15 cellular contexts compared by ENCODE assay signal in the genomic region with DNA sequence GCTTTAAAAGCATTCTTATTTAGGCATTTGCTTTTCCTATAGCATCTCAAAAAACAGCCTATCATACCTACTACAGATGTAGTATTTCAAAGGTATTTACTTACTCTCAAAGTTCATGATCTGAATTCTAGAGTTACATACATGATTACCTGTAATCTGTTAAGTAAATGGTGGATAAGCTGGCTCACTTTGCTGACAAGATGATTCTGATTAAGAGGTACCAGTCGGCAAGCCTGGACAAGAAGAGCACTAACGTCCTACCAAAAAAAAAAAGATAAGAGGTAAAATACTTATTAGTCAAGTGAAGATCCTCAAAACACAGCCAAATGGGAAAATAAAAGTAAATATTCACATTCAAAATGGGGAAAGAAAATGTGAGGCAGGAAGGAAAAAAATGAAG.
"Had no signal": no experiment of that assay in that cellular context is flagged by ENCODE, and none has a peak within 500 bp of the region (broad histone marks: within the 10 kb centered on the region; RNA-seq: fewer than 3 reads in every experiment).

No MANE protein-coding gene starts in this region.

- ATAC-seq: activated CD4-positive, CD25-positive, alpha-beta regulatory T cell treated with anti-CD3 and anti-CD28 coated beads, Interleukin-2, amount 50 U/mL, for 24 hours; activated naive CD4-positive, alpha-beta T cell treated with anti-CD3 and anti-CD28 coated beads, Interleukin-2, amount 50 U/mL, for 72 hours; left cardiac atrium; lower lobe of right lung; psoas muscle; right lobe of liver; stimulated activated naive B cell treated with anti-CD40 and anti-IgM and Interleukin-4, amounts not matched to agents 10 μg/mL and 1 μg/mL and 100 μg/mL, for 72 hours; T-cell had no signal

- H3K9me3 Mint-ChIP-seq: activated CD4-positive, alpha-beta memory T cell treated with anti-CD3 and anti-CD28 coated beads, Interleukin-2, amount 10 ng/mL, durations not matched to agents 7 days and 5 days; activated naive CD4-positive, alpha-beta T cell treated with anti-CD3 and anti-CD28 coated beads, Interleukin-2, amount 50 U/mL, for 72 hours; naive B cell; stimulated activated naive B cell treated with anti-CD40 and anti-IgM and Interleukin-4, amounts not matched to agents 10 μg/mL and 1 μg/mL and 100 μg/mL, for 72 hours; T-cell had no signal

- H3K27ac Mint-ChIP-seq: activated CD4-positive, alpha-beta memory T cell treated with anti-CD3 and anti-CD28 coated beads, Interleukin-2, amount 10 ng/mL, durations not matched to agents 7 days and 5 days; stimulated activated naive B cell treated with anti-CD40 and anti-IgM and Interleukin-4, amounts not matched to agents 10 μg/mL and 1 μg/mL and 100 μg/mL, for 72 hours; T-cell had no signal

- DNase-seq: activated CD4-positive, alpha-beta memory T cell treated with anti-CD3 and anti-CD28 coated beads, Interleukin-2, amount 10 ng/mL, durations not matched to agents 7 days and 5 days; activated CD8-positive, alpha-beta memory T cell treated with anti-CD3 and anti-CD28 coated beads, Interleukin-2, amount 50 U/mL, for 48 hours; left cardiac atrium; lower lobe of right lung; naive B cell; psoas muscle; right lobe of liver; stimulated activated naive B cell treated with anti-CD40 and anti-IgM and Interleukin-4, amounts not matched to agents 10 μg/mL and 1 μg/mL and 100 μg/mL, for 72 hours; T-cell; upper lobe of left lung had no signal

- H3K4me3 Mint-ChIP-seq: activated CD4-positive, alpha-beta memory T cell treated with anti-CD3 and anti-CD28 coated beads, Interleukin-2, amount 10 ng/mL, durations not matched to agents 7 days and 5 days had no signal

- H3K27me3 Mint-ChIP-seq: activated CD4-positive, alpha-beta memory T cell treated with anti-CD3 and anti-CD28 coated beads, Interleukin-2, amount 10 ng/mL, durations not matched to agents 7 days and 5 days; naive B cell; stimulated activated naive B cell treated with anti-CD40 and anti-IgM and Interleukin-4, amounts not matched to agents 10 μg/mL and 1 μg/mL and 100 μg/mL, for 72 hours; T-cell had no signal

- H3K9me3 ChIP-seq: esophagus muscularis mucosa, lower lobe of right lung, psoas muscle, right lobe of liver, suprapubic skin, upper lobe of left lung had no signal

- H3K27me3 ChIP-seq: esophagus muscularis mucosa, right lobe of liver, suprapubic skin, upper lobe of left lung had no signal

- H3K27ac ChIP-seq: esophagus muscularis mucosa, lower lobe of right lung, psoas muscle, right lobe of liver, SK-N-MC, suprapubic skin, upper lobe of left lung had no signal

- H3K4me3 ChIP-seq: esophagus muscularis mucosa, lower lobe of right lung, psoas muscle, right lobe of liver, SK-N-MC, suprapubic skin, upper lobe of left lung had no signal
